Comparison of ENCODE assay signal across 2 cellular contexts in the genomic region with DNA sequence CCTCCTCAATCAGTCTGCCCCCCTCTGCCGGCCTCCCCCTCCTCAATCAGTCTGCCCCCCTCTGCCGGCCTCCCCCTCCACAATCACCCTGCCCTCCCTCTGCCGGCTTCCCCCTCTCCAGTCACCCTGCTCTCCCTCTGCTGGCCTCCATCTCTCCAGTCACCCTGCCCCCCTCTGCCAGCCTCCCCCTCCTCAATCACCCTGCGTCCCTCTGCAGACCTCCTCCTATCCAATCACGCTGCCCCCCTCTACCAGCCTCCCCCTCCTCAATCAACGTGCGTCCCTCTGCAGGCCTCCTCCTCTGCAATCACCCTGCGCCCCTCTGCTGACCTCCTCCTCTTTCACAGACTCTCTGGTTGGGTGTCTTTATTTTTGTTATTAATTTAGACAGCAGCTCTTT.
TF ChIP-seq lines count a peak whose summit lies in the region.

No MANE protein-coding gene starts in this region.

TF ChIP-seq in GM23338, 12 proteins besides CTCF, POLR2A, EP300 and RAD21:
- TF ChIP-seq NANOG (IDR thresholded peaks at IDR 0.05; ENCODE audit: borderline replicate concordance): no peak
- TF ChIP-seq CREB1 (CRISPR knock-in tag; IDR thresholded peaks at IDR 0.05; ENCODE audit: low read depth): no peak
- TF ChIP-seq POLR2AphosphoS5 (IDR thresholded peaks at IDR 0.05; ENCODE audit: low read depth): no peak
- TF ChIP-seq EZH2 (IDR thresholded peaks at IDR 0.05; ENCODE audit: low read depth, unreplicated experiment): no peak
- no peak for TF ChIP-seq ZNF331 (CRISPR knock-in tag; IDR thresholded peaks at IDR 0.05; ENCODE audit: low read depth)
- TF ChIP-seq, protein P1, sequence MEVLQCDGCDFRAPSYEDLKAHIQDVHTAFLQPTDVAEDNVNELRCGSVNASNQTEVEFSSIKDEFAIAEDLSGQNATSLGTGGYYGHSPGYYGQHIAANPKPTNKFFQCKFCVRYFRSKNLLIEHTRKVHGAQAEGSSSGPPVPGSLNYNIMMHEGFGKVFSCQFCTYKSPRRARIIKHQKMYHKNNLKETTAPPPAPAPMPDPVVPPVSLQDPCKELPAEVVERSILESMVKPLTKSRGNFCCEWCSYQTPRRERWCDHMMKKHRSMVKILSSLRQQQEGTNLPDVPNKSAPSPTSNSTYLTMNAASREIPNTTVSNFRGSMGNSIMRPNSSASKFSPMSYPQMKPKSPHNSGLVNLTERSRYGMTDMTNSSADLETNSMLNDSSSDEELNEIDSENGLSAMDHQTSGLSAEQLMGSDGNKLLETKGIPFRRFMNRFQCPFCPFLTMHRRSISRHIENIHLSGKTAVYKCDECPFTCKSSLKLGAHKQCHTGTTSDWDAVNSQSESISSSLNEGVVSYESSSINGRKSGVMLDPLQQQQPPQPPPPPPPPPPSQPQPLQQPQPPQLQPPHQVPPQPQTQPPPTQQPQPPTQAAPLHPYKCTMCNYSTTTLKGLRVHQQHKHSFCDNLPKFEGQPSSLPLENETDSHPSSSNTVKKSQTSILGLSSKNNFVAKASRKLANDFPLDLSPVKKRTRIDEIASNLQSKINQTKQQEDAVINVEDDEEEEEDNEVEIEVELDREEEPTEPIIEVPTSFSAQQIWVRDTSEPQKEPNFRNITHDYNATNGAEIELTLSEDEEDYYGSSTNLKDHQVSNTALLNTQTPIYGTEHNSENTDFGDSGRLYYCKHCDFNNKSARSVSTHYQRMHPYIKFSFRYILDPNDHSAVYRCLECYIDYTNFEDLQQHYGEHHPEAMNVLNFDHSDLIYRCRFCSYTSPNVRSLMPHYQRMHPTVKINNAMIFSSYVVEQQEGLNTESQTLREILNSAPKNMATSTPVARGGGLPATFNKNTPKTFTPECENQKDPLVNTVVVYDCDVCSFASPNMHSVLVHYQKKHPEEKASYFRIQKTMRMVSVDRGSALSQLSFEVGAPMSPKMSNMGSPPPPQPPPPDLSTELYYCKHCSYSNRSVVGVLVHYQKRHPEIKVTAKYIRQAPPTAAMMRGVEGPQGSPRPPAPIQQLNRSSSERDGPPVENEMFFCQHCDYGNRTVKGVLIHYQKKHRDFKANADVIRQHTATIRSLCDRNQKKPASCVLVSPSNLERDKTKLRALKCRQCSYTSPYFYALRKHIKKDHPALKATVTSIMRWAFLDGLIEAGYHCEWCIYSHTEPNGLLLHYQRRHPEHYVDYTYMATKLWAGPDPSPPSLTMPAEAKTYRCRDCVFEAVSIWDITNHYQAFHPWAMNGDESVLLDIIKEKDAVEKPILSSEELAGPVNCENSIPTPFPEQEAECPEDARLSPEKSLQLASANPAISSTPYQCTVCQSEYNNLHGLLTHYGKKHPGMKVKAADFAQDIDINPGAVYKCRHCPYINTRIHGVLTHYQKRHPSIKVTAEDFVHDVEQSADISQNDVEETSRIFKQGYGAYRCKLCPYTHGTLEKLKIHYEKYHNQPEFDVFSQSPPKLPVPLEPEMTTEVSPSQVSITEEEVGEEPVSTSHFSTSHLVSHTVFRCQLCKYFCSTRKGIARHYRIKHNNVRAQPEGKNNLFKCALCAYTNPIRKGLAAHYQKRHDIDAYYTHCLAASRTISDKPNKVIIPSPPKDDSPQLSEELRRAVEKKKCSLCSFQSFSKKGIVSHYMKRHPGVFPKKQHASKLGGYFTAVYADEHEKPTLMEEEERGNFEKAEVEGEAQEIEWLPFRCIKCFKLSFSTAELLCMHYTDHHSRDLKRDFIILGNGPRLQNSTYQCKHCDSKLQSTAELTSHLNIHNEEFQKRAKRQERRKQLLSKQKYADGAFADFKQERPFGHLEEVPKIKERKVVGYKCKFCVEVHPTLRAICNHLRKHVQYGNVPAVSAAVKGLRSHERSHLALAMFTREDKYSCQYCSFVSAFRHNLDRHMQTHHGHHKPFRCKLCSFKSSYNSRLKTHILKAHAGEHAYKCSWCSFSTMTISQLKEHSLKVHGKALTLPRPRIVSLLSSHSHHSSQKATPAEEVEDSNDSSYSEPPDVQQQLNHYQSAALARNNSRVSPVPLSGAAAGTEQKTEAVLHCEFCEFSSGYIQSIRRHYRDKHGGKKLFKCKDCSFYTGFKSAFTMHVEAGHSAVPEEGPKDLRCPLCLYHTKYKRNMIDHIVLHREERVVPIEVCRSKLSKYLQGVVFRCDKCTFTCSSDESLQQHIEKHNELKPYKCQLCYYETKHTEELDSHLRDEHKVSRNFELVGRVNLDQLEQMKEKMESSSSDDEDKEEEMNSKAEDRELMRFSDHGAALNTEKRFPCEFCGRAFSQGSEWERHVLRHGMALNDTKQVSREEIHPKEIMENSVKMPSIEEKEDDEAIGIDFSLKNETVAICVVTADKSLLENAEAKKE (CRISPR knock-in tag; IDR thresholded peaks at IDR 0.05): no peak
- TF ChIP-seq REST (IDR thresholded peaks at IDR 0.05; ENCODE audit: unreplicated experiment): no peak
- TF ChIP-seq EZH2phosphoT487 (IDR thresholded peaks at IDR 0.05; ENCODE audit: unreplicated experiment): no peak
- TF ChIP-seq JUNB (IDR thresholded peaks at IDR 0.05; ENCODE audit: unreplicated experiment): no peak

TF ChIP-seq in IMR-90, 13 proteins besides CTCF, POLR2A, EP300 and RAD21:
- TF ChIP-seq CHD1 (IDR thresholded peaks at IDR 0.05; ENCODE audit: low read depth, low read length) (no peak), FOS (IDR thresholded peaks at IDR 0.05; ENCODE audit: low read depth, low read length) (no peak), NFE2L2 (IDR thresholded peaks at IDR 0.05; ENCODE audit: low read depth, low read length) (no peak), MXI1 (IDR thresholded peaks at IDR 0.05; ENCODE audit: borderline replicate concordance, low read depth, low read length) (no peak), CEBPB (IDR thresholded peaks at IDR 0.05; ENCODE audit: low read depth, low read length) (no peak), ELK1 (IDR thresholded peaks at IDR 0.05; ENCODE audit: borderline replicate concordance, low read depth, low read length) (no peak), BHLHE40 (IDR thresholded peaks at IDR 0.05; ENCODE audit: low read depth, low read length) (no peak), MAZ (IDR thresholded peaks at IDR 0.05; ENCODE audit: borderline replicate concordance, low read depth, low read length) (no peak), SMC3 (IDR thresholded peaks at IDR 0.05; ENCODE audit: low read depth, low read length) (no peak), MAFK (IDR thresholded peaks at IDR 0.05; ENCODE audit: low read depth, low read length) (no peak), RCOR1 (IDR thresholded peaks at IDR 0.05; ENCODE audit: insufficient replicate concordance, low read length) (no peak)
- TF ChIP-seq, protein P2, sequence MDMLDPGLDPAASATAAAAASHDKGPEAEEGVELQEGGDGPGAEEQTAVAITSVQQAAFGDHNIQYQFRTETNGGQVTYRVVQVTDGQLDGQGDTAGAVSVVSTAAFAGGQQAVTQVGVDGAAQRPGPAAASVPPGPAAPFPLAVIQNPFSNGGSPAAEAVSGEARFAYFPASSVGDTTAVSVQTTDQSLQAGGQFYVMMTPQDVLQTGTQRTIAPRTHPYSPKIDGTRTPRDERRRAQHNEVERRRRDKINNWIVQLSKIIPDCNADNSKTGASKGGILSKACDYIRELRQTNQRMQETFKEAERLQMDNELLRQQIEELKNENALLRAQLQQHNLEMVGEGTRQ (IDR thresholded peaks at IDR 0.05; ENCODE audit: low read depth, low read length): no peak
